ENCODE assay signal across 13 cellular contexts in genomic region chr5:16854351-16854750, GRCh38.
"Had no signal": no experiment of that assay in that cellular context is flagged by ENCODE, and none has a peak within 500 bp of the region (broad histone marks: within the 10 kb centered on the region; RNA-seq: fewer than 3 reads in every experiment).

No MANE protein-coding gene starts in this region.

- H3K9ac ChIP-seq: parathyroid adenoma had no signal

- H3K36me3 ChIP-seq: gastrocnemius medialis, lower lobe of right lung had no signal

- H2AFZ ChIP-seq: parathyroid adenoma had no signal

- H3K27ac ChIP-seq: coronary artery, gastrocnemius medialis, lower lobe of right lung, parathyroid adenoma, tibial artery had no signal

- H3K4me3 ChIP-seq: coronary artery, gastrocnemius medialis, lower lobe of right lung, tibial artery had no signal

- H3K4me1 ChIP-seq: parathyroid adenoma had no signal

- H3K27me3 ChIP-seq: gastrocnemius medialis, tibial artery had no signal

- DNase-seq: activated CD4-positive, alpha-beta T cell treated with anti-CD3 and anti-CD28 coated beads, Interleukin-2, amount 10 ng/mL, durations not matched to agents 7 days and 5 days; activated CD4-positive, CD25-positive, alpha-beta regulatory T cell; activated CD8-positive, alpha-beta memory T cell treated with anti-CD3 and anti-CD28 coated beads for 24 hours; activated gamma-delta T cell treated with Interleukin-2 at 50 U/mL for 16 hours; amniotic stem cell; gastrocnemius medialis; left colon; lower lobe of right lung; stimulated activated CD4-positive, alpha-beta T cell treated with anti-CD3 and anti-CD28 coated beads, Interleukin-4, amount 100 ng/mL, for 24 hours; stimulated activated naive CD4-positive, alpha-beta T cell; tibial artery had no signal

- H3K9me3 ChIP-seq: gastrocnemius medialis, tibial artery had no signal

- ATAC-seq: gastrocnemius medialis, left colon, lower lobe of right lung had no signal

- H3K79me2 ChIP-seq: parathyroid adenoma had no signal
